9 cellular contexts compared by ENCODE assay signal in the genomic region with DNA sequence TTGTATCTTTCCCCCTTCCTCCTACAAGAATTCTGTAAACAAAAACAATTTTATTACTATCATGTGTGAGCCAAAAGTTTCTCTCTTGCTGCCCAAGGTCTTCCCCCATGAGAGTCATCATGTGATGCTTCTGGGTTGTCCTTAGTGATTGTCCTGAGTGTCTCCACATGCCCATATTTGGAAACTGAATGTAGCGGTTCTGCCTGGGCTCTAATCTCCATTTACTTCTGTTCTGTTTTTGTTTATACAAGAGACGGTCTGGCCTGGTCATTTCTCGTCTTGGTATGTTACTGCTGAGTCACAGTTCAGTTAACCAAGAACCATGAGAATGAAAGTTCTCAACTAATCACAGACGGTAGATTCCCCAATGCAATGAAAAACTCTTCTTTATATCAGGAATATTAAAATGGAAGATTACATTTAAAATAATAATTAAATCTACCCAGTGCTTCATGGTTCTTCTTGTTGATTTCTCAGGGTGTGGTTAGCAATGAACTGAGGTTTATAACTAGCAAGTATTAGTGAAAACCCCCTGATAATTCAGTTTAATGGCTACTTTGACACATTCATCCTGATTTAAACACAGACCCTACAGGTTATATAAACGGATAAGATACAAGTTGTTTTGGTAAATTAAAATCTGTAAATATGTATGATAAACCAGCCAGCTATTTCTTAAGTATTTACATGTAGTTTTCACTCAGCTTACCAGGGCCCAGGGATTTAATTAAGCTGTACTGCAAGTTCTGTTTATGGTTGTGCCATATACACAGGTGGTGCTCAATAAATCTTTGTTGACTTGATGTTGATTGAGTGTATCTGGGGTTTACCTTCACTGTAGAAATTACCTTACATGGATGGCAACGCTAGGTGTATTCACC.
A peak's percentile ranks its signal among the peaks of the same experiment; 100 is the strongest.
DNase-seq lines count a peak whose midpoint lies in the region; TF ChIP-seq lines count a peak whose summit lies in the region.
"Had no signal": no experiment of that assay in that cellular context is flagged by ENCODE, and none has a peak within 500 bp of the region (broad histone marks: within the 10 kb centered on the region; RNA-seq: fewer than 3 reads in every experiment).

No MANE protein-coding gene starts in this region.

- no peak overlapping the region for H3K27ac Mint-ChIP-seq in HFFc6
- H3K27ac Mint-ChIP-seq: IgD-negative memory B cell had no signal

- peaks cover 64% of the 10 kb centered on the region for H3K4me1 ChIP-seq in OCI-LY1 (ENCODE audit: insufficient read depth, low read length, severe bottlenecking)
- peaks cover 3 to 35% (median 16%) of the 10 kb centered on the region in 5 donors for H3K4me1 ChIP-seq in subcutaneous abdominal adipose tissue (ENCODE audit: control insufficient read depth in 5 of 5, insufficient read depth in 5 of 5, low read length in 5 of 5)

- H3K9me3 ChIP-seq in OCI-LY1 (ENCODE audit: low read length) (no peaks in the 10 kb centered on the region), subcutaneous abdominal adipose tissue (ENCODE audit: control insufficient read depth in 5 of 5, low read length in 5 of 5) (no peaks in the 10 kb centered on the region)

- H3K4me1 Mint-ChIP-seq in HFFc6 (ENCODE audit: low read depth) = peaks cover 2% of the 10 kb centered on the region

- H3K4me2 ChIP-seq in OCI-LY1 (ENCODE audit: low read length) = peak overlapping the region; percentile 23; the same call in 1 of the 2 replicates

- no peaks in the 10 kb centered on the region for H4K20me1 ChIP-seq in OCI-LY1 (ENCODE audit: insufficient read depth, low read length)

- no peaks in the 10 kb centered on the region for H3K36me3 Mint-ChIP-seq in HFFc6 (ENCODE audit: low read depth)
- H3K36me3 Mint-ChIP-seq: IgD-negative memory B cell had no signal

- no peaks in the 10 kb centered on the region for H3K9me2 ChIP-seq in OCI-LY1 (ENCODE audit: low read depth, low read length)

- H3K9ac ChIP-seq in OCI-LY1 (ENCODE audit: low read length) (peak overlapping the region; percentile 17; the same call in 1 of the 2 replicates), subcutaneous abdominal adipose tissue (ENCODE audit: low read length in 5 of 5) (no peak overlapping the region)

- no peak overlapping the region for H2AFZ ChIP-seq in OCI-LY1 (ENCODE audit: low read length)

- H3K9me3 Mint-ChIP-seq in HFFc6 = no peaks in the 10 kb centered on the region
- H3K9me3 Mint-ChIP-seq: IgD-negative memory B cell had no signal

- no peaks in the 10 kb centered on the region for H3K79me2 ChIP-seq in OCI-LY1 (ENCODE audit: insufficient read depth, low read length)

- no peak overlapping the region for H3K4me3 Mint-ChIP-seq in HFFc6
- H3K4me3 Mint-ChIP-seq: IgD-negative memory B cell had no signal

- DNase-seq in Daoy (ENCODE audit: low read depth) (peak; percentile 88), HFFc6 (peak; percentile 98), glomerular visceral epithelial cell (ENCODE audit: extremely low spot score) (peak; percentile 72), D341Med (ENCODE audit: low spot score) (no peak), C1 segment of cervical spinal cord (lab: John Stamatoyannopoulos, UW) (no peak)
- DNase-seq in activated CD8-positive, alpha-beta memory T cell treated with anti-CD3 and anti-CD28 coated beads for 24 hours = no peak

- no peaks in the 10 kb centered on the region; the same call in 1 of the 2 replicates for H3K36me3 ChIP-seq in OCI-LY1 (ENCODE audit: insufficient read depth, low read length)
- H3K36me3 ChIP-seq in subcutaneous abdominal adipose tissue (ENCODE audit: control insufficient read depth in 5 of 5, insufficient read depth in 5 of 5, low read length in 5 of 5) = no peaks in the 10 kb centered on the region

- H3K4me3 ChIP-seq in OCI-LY1 (ENCODE audit: low read depth, low read length, poor library complexity, severe bottlenecking) (no peak overlapping the region), subcutaneous abdominal adipose tissue (ENCODE audit: low read depth in 1 of 5, low read length in 5 of 5) (peak overlapping the region in 1 of 5 donors; percentile 18)

- H3K27ac ChIP-seq in OCI-LY1 (ENCODE audit: low read depth, low read length, poor library complexity, severe bottlenecking) = peak overlapping the region; percentile 99
- peak overlapping the region; percentile 69 for H3K27ac ChIP-seq in subcutaneous abdominal adipose tissue (ENCODE audit: low read depth, low read length)

- TF ChIP-seq CTCF in HFFc6 (IDR thresholded peaks at IDR 0.05) (no peak), OCI-LY1 (IDR thresholded peaks at IDR 0.05; ENCODE audit: low read length) (no peak)

- H3K27me3 ChIP-seq in OCI-LY1 (ENCODE audit: insufficient read depth, low read length) (no peaks in the 10 kb centered on the region), subcutaneous abdominal adipose tissue (ENCODE audit: control insufficient read depth in 5 of 5, insufficient read depth in 4 of 5, low read length in 5 of 5) (no peaks in the 10 kb centered on the region)

- H3K27me3 Mint-ChIP-seq in HFFc6 (ENCODE audit: insufficient read depth) = no peaks in the 10 kb centered on the region
- H3K27me3 Mint-ChIP-seq: IgD-negative memory B cell had no signal

- no peaks in the 10 kb centered on the region for H3F3A ChIP-seq in OCI-LY1 (ENCODE audit: insufficient read depth, low read length)

Comparison
In these comparisons a context has a peak if more than half of its experiments do, and no peak if none do; other contexts are left out.
1. DNase-seq: peak in Daoy (single experiment), HFFc6 (single experiment) and glomerular visceral epithelial cell (single experiment); none in activated CD8-positive, alpha-beta memory T cell treated with anti-CD3 and anti-CD28 coated beads for 24 hours (single experiment), D341Med (single experiment) and C1 segment of cervical spinal cord (0 of 14).